In genomic region chr1:221743416-221744208, GRCh38 we compare ENCODE assay signal across 8 cellular contexts. TPM values are rescaled to one million over a fixed set of nuclear protein-coding genes. Genes with fewer than 3 reads are reported as not detected.
DNase-seq lines count a peak whose midpoint lies in the region; ATAC-seq and TF ChIP-seq lines count a peak whose summit lies in the region.

No MANE protein-coding gene starts in this region.

- H3K4me3 ChIP-seq in SK-N-SH (ENCODE audit: low read depth in 2 of 2, low read length in 1 of 2): peak overlapping the region; percentile 57 to 71
- H3K4me3 ChIP-seq in WI38 (ENCODE audit: low read depth, low read length): peak overlapping the region; percentile 63
- peak overlapping the region; percentile 82 for H3K4me3 ChIP-seq in iPS-18a (ENCODE audit: low read length)

- peak overlapping the region; percentile 96 for H2AFZ ChIP-seq in SK-N-SH (ENCODE audit: low read depth)

- no peak for DNase-seq in SK-N-SH
- DNase-seq in stimulated activated naive CD8-positive, alpha-beta T cell treated with anti-CD3 and anti-CD28 coated beads, Interleukin-15, Interleukin-2, amounts not matched to agents 100 U/mL and 50 U/mL, for 24 hours: peak; percentile 18
- DNase-seq in midbrain (lab: John Stamatoyannopoulos, UW): no peak
- no peak for DNase-seq in superior temporal gyrus (ENCODE audit: extremely low spot score)

- ATAC-seq in SK-N-SH treated with all-trans-retinoic acid at 6 μM for 48 hours (no peak), HG03064 (IDR thresholded peaks at IDR 0.05; ENCODE audit: low read depth, unreplicated experiment) (peak; percentile 17)
- no peak for ATAC-seq in stimulated activated naive CD8-positive, alpha-beta T cell treated with anti-CD3 and anti-CD28 coated beads, Interleukin-15, Interleukin-2, amounts not matched to agents 100 U/mL and 50 U/mL, for 24 hours

- H3K27ac ChIP-seq in SK-N-SH (ENCODE audit: low read depth in 2 of 2, low read length in 1 of 2): peak overlapping the region; percentile 96 to 98
- no peak overlapping the region for H3K27ac ChIP-seq in iPS-18a (ENCODE audit: low read length)

- no peaks in the 10 kb centered on the region for H4K20me1 ChIP-seq in SK-N-SH (ENCODE audit: insufficient read depth)

- no peak for TF ChIP-seq RAD21 in SK-N-SH (IDR thresholded peaks at IDR 0.05; ENCODE audit: low read length)

- POLR2A ChIA-PET in SK-N-SH (lab: Yijun Ruan, JAX): interaction anchor here (1.1 kb wide), 1 partner anchor 299 kb away, joined by 5 read pairs; no protein-coding TSS in a partner anchor

- no peaks in the 10 kb centered on the region for H3K9me2 ChIP-seq in SK-N-SH

- TF ChIP-seq CTCF in SK-N-SH (IDR thresholded peaks at IDR 0.05) (no peak), WI38 (IDR thresholded peaks at IDR 0.05; ENCODE audit: low read depth, low read length) (no peak)

- no peaks in the 10 kb centered on the region for H3K79me2 ChIP-seq in SK-N-SH (ENCODE audit: insufficient read depth)

- peak overlapping the region; percentile 93 for H3K4me2 ChIP-seq in SK-N-SH

- no peaks in the 10 kb centered on the region for H3K27me3 ChIP-seq in SK-N-SH (ENCODE audit: insufficient read depth)
- H3K27me3 ChIP-seq in iPS-18a (ENCODE audit: control insufficient read depth, insufficient read depth, low read length): peaks cover 32% of the 10 kb centered on the region

- CTCF ChIA-PET in SK-N-SH (lab: Yijun Ruan, JAX): interaction anchor here (0.9 to 4.4 kb wide), 10 partner anchors 13 to 721 kb away, joined by 3 to 18 read pairs (median 4); no protein-coding TSS in a partner anchor

- H3K36me3 ChIP-seq in SK-N-SH (replicated peaks in 1 of 2; ENCODE audit: control insufficient read depth in 1 of 2, insufficient read depth in 2 of 2, low read length in 1 of 2) (peaks cover 0 to under 1% of the 10 kb centered on the region in 2 experiments), iPS-18a (ENCODE audit: control insufficient read depth, low read depth, low read length) (no peaks in the 10 kb centered on the region)

- H3K4me1 ChIP-seq in SK-N-SH (ENCODE audit: control insufficient read depth in 1 of 2, insufficient read depth in 2 of 2, low read depth in 1 of 2, low read length in 1 of 2) (peaks cover 0 to 18% of the 10 kb centered on the region in 2 experiments; a peak in 2 of 4 replicates), iPS-18a (ENCODE audit: control insufficient read depth, low read depth, low read length) (peaks cover 7% of the 10 kb centered on the region)

- H3K9me3 ChIP-seq in SK-N-SH (no peaks in the 10 kb centered on the region), iPS-18a (ENCODE audit: control insufficient read depth, low read depth, low read length) (no peaks in the 10 kb centered on the region)

- no peak for TF ChIP-seq EP300 in SK-N-SH (IDR thresholded peaks at IDR 0.05; ENCODE audit: borderline replicate concordance in 1 of 2, low read depth in 1 of 2, low read length in 1 of 2)

- peaks cover 7% of the 10 kb centered on the region for H3F3A ChIP-seq in SK-N-SH (replicated peaks; ENCODE audit: insufficient read depth)

- peak overlapping the region; percentile 84 for H3K9ac ChIP-seq in SK-N-SH
- peak overlapping the region; percentile 0 for H3K9ac ChIP-seq in iPS-18a (ENCODE audit: low read length)

- WGBS in SK-N-SH (ENCODE audit: low lambda C conversion rate): 45% methylated on average over 16 of the region's 16 CpGs

TF ChIP-seq in SK-N-SH, 30 proteins besides CTCF, POLR2A, EP300 and RAD21 (continues in another document):
- TF ChIP-seq USF2 (IDR thresholded peaks at IDR 0.05; ENCODE audit: borderline replicate concordance, low read depth, low read length): no peak
- TF ChIP-seq TAF1 (IDR thresholded peaks at IDR 0.05; ENCODE audit: borderline replicate concordance, low read depth, low read length): no peak
- TF ChIP-seq REST (IDR thresholded peaks at IDR 0.05; ENCODE audit: low read depth, low read length): no peak

TF ChIP-seq in SK-N-SH treated with all-trans-retinoic acid at 6 μM for 48 hours, 23 proteins besides CTCF, POLR2A, EP300 and RAD21:
- TF ChIP-seq ZFP30 (CRISPR knock-in tag; IDR thresholded peaks at IDR 0.05) (no peak), ISL1 (CRISPR knock-in tag; IDR thresholded peaks at IDR 0.05) (no peak), OSR1 (CRISPR knock-in tag; IDR thresholded peaks at IDR 0.05) (no peak), TOX (CRISPR knock-in tag; IDR thresholded peaks at IDR 0.05; ENCODE audit: borderline replicate concordance) (no peak), PATZ1 (CRISPR knock-in tag; IDR thresholded peaks at IDR 0.05; ENCODE audit: borderline replicate concordance) (no peak)

RNA-seq across cellular contexts. Expression of gene DUSP10, which starts 1.7 kb away (rescaled TPM):
- 6.4 and 6.8 TPM in 2 replicates for polyA plus RNA-seq in SK-N-SH (2012; rRNA removed)
- 5.0 and 5.2 TPM in 2 replicates for polyA plus RNA-seq in SK-N-SH (2012; cell fraction: cytosol; rRNA removed)
- 8.0 and 11.1 TPM in 2 replicates for polyA plus RNA-seq in SK-N-SH (2012; cell fraction: nucleus; rRNA removed)
